Comparison of ENCODE assay signal across 8 cellular contexts in genomic region chr2:65430515-65431416, GRCh38. TPM values are rescaled to one million over a fixed set of nuclear protein-coding genes. Genes with fewer than 3 reads are reported as not detected.
A peak's percentile ranks its signal among the peaks of the same experiment; 100 is the strongest.
DNase-seq lines count a peak whose midpoint lies in the region; ATAC-seq, FAIRE-seq and TF ChIP-seq lines count a peak whose summit lies in the region.

No MANE protein-coding gene starts in this region.

- H3K27me3 Mint-ChIP-seq in T-cell (peaks cover 5 to 20% of the 10 kb centered on the region in 2 donors), astrocyte (ENCODE audit: low read depth, unreplicated experiment) (no peaks in the 10 kb centered on the region)

- POLR2A ChIA-PET in T-cell (lab: Charles Lee), result no interaction called here

- peaks cover 68% of the 10 kb centered on the region for H3K79me2 ChIP-seq in astrocyte (ENCODE audit: insufficient read depth, low read length)

- H3K4me3 ChIP-seq in astrocyte (ENCODE audit: insufficient read depth, low read depth, low read length) (peak overlapping the region; percentile 78), iPS DF 6.9 (ENCODE audit: low read length) (peak overlapping the region; percentile 88), retinal pigment epithelial cell (ENCODE audit: low read length) (peak overlapping the region; percentile 85)

- peak overlapping the region; percentile 95 for H3K4me2 ChIP-seq in astrocyte (ENCODE audit: low read length)

- H3K4me3 Mint-ChIP-seq in T-cell, result peak overlapping the region; percentile 82 to 89 (median 88)
- peak overlapping the region; percentile 93 for H3K4me3 Mint-ChIP-seq in astrocyte (ENCODE audit: unreplicated experiment)

- CTCF ChIA-PET in T-cell (lab: Charles Lee), result interaction anchor here in 1 of 2 donors (1.0 kb wide), 1 partner anchor 128 kb away, joined by 3 read pairs; no protein-coding TSS in a partner anchor

- H3K36me3 Mint-ChIP-seq in T-cell (no peaks in the 10 kb centered on the region), astrocyte (ENCODE audit: low read depth, unreplicated experiment) (no peaks in the 10 kb centered on the region)

- H3K27ac Mint-ChIP-seq in T-cell, result no peak overlapping the region
- H3K27ac Mint-ChIP-seq in astrocyte (ENCODE audit: unreplicated experiment), result peak overlapping the region; percentile 69

- H3K27me3 ChIP-seq in astrocyte (ENCODE audit: insufficient read depth, low read length) (no peaks in the 10 kb centered on the region), iPS DF 6.9 (ENCODE audit: control insufficient read depth, insufficient read depth, low read length) (peaks cover 12% of the 10 kb centered on the region; the same call in 1 of the 2 replicates)

- H3K9ac ChIP-seq in astrocyte (ENCODE audit: low read length), result peak overlapping the region; percentile 89

- peak; percentile 73 for DNase-seq in GF-D8 (lab: John Stamatoyannopoulos, UW)
- DNase-seq in NCI-H1417 treated with DMSO at 0.1 percent for 48 hours (lab: John Stamatoyannopoulos, UW), result peak; percentile 69
- peak; percentile 34 to 70 (median 54) for DNase-seq in T-cell
- no peak for DNase-seq in astrocyte (ENCODE audit: low read depth)
- no peak for DNase-seq in iPS DF 6.9 (ENCODE audit: low read depth, low spot score)
- peak; percentile 34 for DNase-seq in retinal pigment epithelial cell (ENCODE audit: low read depth)
- DNase-seq in OCI-M2 (lab: John Stamatoyannopoulos, UW; ENCODE audit: unreplicated experiment), result no peak

- H3K27ac ChIP-seq in astrocyte (ENCODE audit: low read depth, low read length) (peak overlapping the region; percentile 70), iPS DF 6.9 (ENCODE audit: low read length) (no peak overlapping the region)

- H2AFZ ChIP-seq in astrocyte (ENCODE audit: low read depth, low read length), result peak overlapping the region; percentile 53

- FAIRE-seq in astrocyte (lab: Jason Lieb, UNC), result no peak

- peaks cover 50% of the 10 kb centered on the region for H4K20me1 ChIP-seq in astrocyte (ENCODE audit: insufficient read depth, low read length)

- ATAC-seq in HG02642 (IDR thresholded peaks at IDR 0.05; ENCODE audit: poor library complexity, unreplicated experiment) (peak; percentile 20), T-cell (replicated peaks in 1 of 4) (peak; percentile 70 to 76 (median 72))

- peaks cover 7 to 10% (median 8%) of the 10 kb centered on the region in 3 donors for H3K4me1 Mint-ChIP-seq in T-cell
- peaks cover 37% of the 10 kb centered on the region for H3K4me1 Mint-ChIP-seq in astrocyte (ENCODE audit: low read depth, unreplicated experiment)

- H3K9me3 Mint-ChIP-seq in T-cell (no peaks in the 10 kb centered on the region), astrocyte (ENCODE audit: unreplicated experiment) (no peaks in the 10 kb centered on the region)

- TF ChIP-seq CTCF in astrocyte (IDR thresholded peaks at IDR 0.05; ENCODE audit: insufficient read depth, low read depth, low read length) (no peak), retinal pigment epithelial cell (conservative IDR thresholded peaks at IDR 0.05; ENCODE audit: low read depth, low read length) (no peak)

- H3K4me1 ChIP-seq in astrocyte (ENCODE audit: insufficient read depth, low read length) (peaks cover 12% of the 10 kb centered on the region), iPS DF 6.9 (ENCODE audit: control insufficient read depth, insufficient read depth, low read length) (peaks cover 4% of the 10 kb centered on the region; the same call in 1 of the 2 replicates)

- no peaks in the 10 kb centered on the region for H3K36me3 ChIP-seq in astrocyte (ENCODE audit: insufficient read depth, low read length)
- H3K36me3 ChIP-seq in iPS DF 6.9 (ENCODE audit: control insufficient read depth, insufficient read depth, low read length), result no peaks in the 10 kb centered on the region

- no CpG with 5 or more reads among the region's 95 CpGs for WGBS in iPS DF 6.9 (ENCODE audit: insufficient coverage, insufficient read length)

- H3K9me3 ChIP-seq in astrocyte (ENCODE audit: insufficient read depth, low read depth, low read length) (no peaks in the 10 kb centered on the region), iPS DF 6.9 (ENCODE audit: control insufficient read depth, insufficient read depth, low read length) (no peaks in the 10 kb centered on the region)

RNA-seq across cellular contexts. Expression of gene SPRED2, which starts 1.6 kb away (rescaled TPM):
- total RNA-seq in T-cell, result 1 to 10 TPM in 3 of 5 donors, under 1 TPM in 2; 0.73 to 3.2 (median 1.2) TPM
- total RNA-seq in astrocyte, result 47.3 and 55.2 TPM in 2 replicates

Comparison
In these comparisons a context has a peak if more than half of its experiments do, and no peak if none do; other contexts are left out.
1. DNase-seq: peak in GF-D8 (single experiment), NCI-H1417 treated with DMSO at 0.1 percent for 48 hours (single experiment), T-cell (34 of 34) and retinal pigment epithelial cell (single experiment); none in astrocyte (single experiment), iPS DF 6.9 (single experiment) and OCI-M2 (single experiment).
2. RNA of gene SPRED2, which starts 1.6 kb away (total RNA-seq): 47.3 to 55.2 TPM in astrocyte; 0.73 to 3.2 TPM in T-cell; every median in the first group is over 10 times any median in the second.
3. Peak in every context shown above with its lines, with median percentiles within 50 percentile points of each other: H3K4me3 ChIP-seq.